In genomic region chr17:30372755-30373154, GRCh38 we compare ENCODE assay signal across 11 cellular contexts. TPM values are rescaled to one million over a fixed set of nuclear protein-coding genes. Genes with fewer than 3 reads are reported as not detected.
DNase-seq lines count a peak whose midpoint lies in the region; ATAC-seq and TF ChIP-seq lines count a peak whose summit lies in the region.
"Had no signal": no experiment of that assay in that cellular context is flagged by ENCODE, and none has a peak within 500 bp of the region (broad histone marks: within the 10 kb centered on the region; RNA-seq: fewer than 3 reads in every experiment).

No MANE protein-coding gene starts in this region.

- ATAC-seq in GM21576 (IDR thresholded peaks at IDR 0.05; ENCODE audit: unreplicated experiment) (no peak), GM21526 (IDR thresholded peaks at IDR 0.05; ENCODE audit: low FRiP score, unreplicated experiment) (no peak), HG03378 (IDR thresholded peaks at IDR 0.05; ENCODE audit: unreplicated experiment) (no peak)

- H3K4me3 ChIP-seq in BE2C (ENCODE audit: low read depth, low read length) (no peak overlapping the region), epithelial cell of esophagus (ENCODE audit: low read length) (no peak overlapping the region)
- H3K4me3 ChIP-seq: stomach had no signal

- H3K9me3 ChIP-seq in BE2C: no peaks in the 10 kb centered on the region
- H3K9me3 ChIP-seq: stomach had no signal

- H3K27me3 ChIP-seq in BE2C: no peaks in the 10 kb centered on the region
- H3K27me3 ChIP-seq: stomach had no signal

- DNase-seq in BE2C: no peak
- DNase-seq in RPMI8226: peak; percentile 15
- DNase-seq in epithelial cell of esophagus (ENCODE audit: low read depth): peak; percentile 97
- no peak for DNase-seq in HuH-7.5 (ENCODE audit: low spot score)
- DNase-seq: DMS79 treated with DMSO at 0.1 percent for 48 hours, NCI-H1694 treated with DMSO at 0.1 percent for 48 hours, stomach had no signal

- no peaks in the 10 kb centered on the region for H3K4me1 ChIP-seq in BE2C

- no peaks in the 10 kb centered on the region for H3K36me3 ChIP-seq in BE2C
- H3K36me3 ChIP-seq: stomach had no signal

- peak; percentile 17; the same call in 1 of the 2 replicates for TF ChIP-seq CTCF in BE2C (IDR thresholded peaks at IDR 0.05; ENCODE audit: low read depth, low read length)
- peak; percentile 27 for TF ChIP-seq CTCF in GM12873 (IDR thresholded peaks at IDR 0.05; ENCODE audit: insufficient read depth, low read depth, low read length, missing control alignments)
- TF ChIP-seq CTCF in epithelial cell of esophagus (IDR thresholded peaks at IDR 0.05; ENCODE audit: insufficient read depth, low read depth, low read length, missing control alignments): peak; percentile 28

RNA-seq across cellular contexts. Expression of gene CPD, which starts 6.0 kb away (rescaled TPM):
- polyA plus RNA-seq in BE2C (2012; ENCODE audit: insufficient read depth, insufficient read length, low read depth): 9.2 TPM

RNA-seq across cellular contexts. Expression of gene TMIGD1, which starts 38.9 kb away (rescaled TPM):
- polyA plus RNA-seq in BE2C (2012; ENCODE audit: insufficient read depth, insufficient read length, low read depth): not detected
- polyA plus RNA-seq: stomach had no signal

Comparison
In these comparisons a context has a peak if more than half of its experiments do, and no peak if none do; other contexts are left out.
1. DNase-seq: peak in RPMI8226 (single experiment) and epithelial cell of esophagus (single experiment); none in BE2C (single experiment) and HuH-7.5 (single experiment).
2. Peak in every context shown above with its lines, with median percentiles within 50 percentile points of each other: CTCF ChIP-seq.